In genomic region chr2:83196225-83196624, GRCh38 we compare ENCODE assay signal across 8 cellular contexts.
DNase-seq lines count a peak whose midpoint lies in the region; ATAC-seq and TF ChIP-seq lines count a peak whose summit lies in the region.

No MANE protein-coding gene starts in this region.

- peak; percentile 5 for DNase-seq in G401 (ENCODE audit: low spot score)
- peak; percentile 31 for DNase-seq in NCI-H2029 treated with DMSO at 0.1 percent for 48 hours (lab: John Stamatoyannopoulos, UW)
- peak; percentile 77 for DNase-seq in choroid plexus epithelial cell (ENCODE audit: low read depth)
- DNase-seq in lung microvascular endothelial cell (ENCODE audit: low read depth in 2 of 2) = peak; percentile 47 to 78
- no peak for DNase-seq in stimulated activated naive CD8-positive, alpha-beta T cell treated with anti-CD3 and anti-CD28 coated beads, Interleukin-15, Interleukin-2, amounts not matched to agents 100 U/mL and 50 U/mL, for 24 hours
- no peak for DNase-seq in C1 segment of cervical spinal cord (lab: John Stamatoyannopoulos, UW)
- DNase-seq in posterior vena cava (ENCODE audit: low spot score) = no peak
- no peak for DNase-seq in stimulated activated CD8-positive, alpha-beta memory T cell treated with anti-CD3 and anti-CD28 coated beads, Interleukin-4, amount 100 ng/mL, for 48 hours

- in situ Hi-C loops in G401 (cut with HindIII; ENCODE audit: low sequenced_read_pairs) = no loop called here

- no peak overlapping the region for H3K4me3 ChIP-seq in choroid plexus epithelial cell (ENCODE audit: low read depth, low read length)

- no peak for ATAC-seq in stimulated activated naive CD8-positive, alpha-beta T cell treated with anti-CD3 and anti-CD28 coated beads, Interleukin-15, Interleukin-2, amounts not matched to agents 100 U/mL and 50 U/mL, for 24 hours

- intact Hi-C loops in posterior vena cava (cut with DNase I) = no loop called here

- peak; percentile 67 for TF ChIP-seq CTCF in choroid plexus epithelial cell (conservative IDR thresholded peaks at IDR 0.05; ENCODE audit: low read depth, low read length)

Comparison
In these comparisons a context has a peak if more than half of its experiments do, and no peak if none do; other contexts are left out.
1. DNase-seq: peak in G401 (single experiment), NCI-H2029 treated with DMSO at 0.1 percent for 48 hours (single experiment), choroid plexus epithelial cell (single experiment) and lung microvascular endothelial cell (2 of 2); none in stimulated activated naive CD8-positive, alpha-beta T cell treated with anti-CD3 and anti-CD28 coated beads, Interleukin-15, Interleukin-2, amounts not matched to agents 100 U/mL and 50 U/mL, for 24 hours (single experiment), C1 segment of cervical spinal cord (0 of 14), posterior vena cava (single experiment) and stimulated activated CD8-positive, alpha-beta memory T cell treated with anti-CD3 and anti-CD28 coated beads, Interleukin-4, amount 100 ng/mL, for 48 hours (single experiment).